Comparison of ENCODE assay signal across 10 cellular contexts in genomic region chr1:27011976-27012563, GRCh38. TPM values are rescaled to one million over a fixed set of nuclear protein-coding genes. Genes with fewer than 3 reads are reported as not detected.
DNase-seq lines count a peak whose midpoint lies in the region; ATAC-seq and TF ChIP-seq lines count a peak whose summit lies in the region.
"Had no signal": no experiment of that assay in that cellular context is flagged by ENCODE, and none has a peak within 500 bp of the region (broad histone marks: within the 10 kb centered on the region; RNA-seq: fewer than 3 reads in every experiment).

No MANE protein-coding gene starts in this region.

- peak overlapping the region in 1 of 2 experiments; percentile 84 for H3K4ac ChIP-seq in mesenchymal stem cell (ENCODE audit: low read depth in 1 of 2, low read length in 2 of 2)

- no peak for ATAC-seq in HG02798 (IDR thresholded peaks at IDR 0.05; ENCODE audit: poor library complexity, unreplicated experiment)

- H3K36me3 ChIP-seq in mesenchymal stem cell (ENCODE audit: control insufficient read depth in 1 of 2, insufficient read depth in 2 of 2, low read depth in 1 of 2, low read length in 2 of 2) (no peaks in the 10 kb centered on the region), transverse colon (no peaks in the 10 kb centered on the region)

- peak overlapping the region; percentile 67 for H3K4me2 ChIP-seq in mesenchymal stem cell (ENCODE audit: low read length, poor library complexity, severe bottlenecking)

- TF ChIP-seq CTCF in chondrocyte (IDR thresholded peaks at IDR 0.05) (no peak), transverse colon (IDR thresholded peaks at IDR 0.05) (no peak)

- TF ChIP-seq EP300 in transverse colon (IDR thresholded peaks at IDR 0.05; ENCODE audit: low read depth), result no peak

- H4K8ac ChIP-seq in mesenchymal stem cell (ENCODE audit: low read length), result peak overlapping the region; percentile 74

- H3K9me3 ChIP-seq in mesenchymal stem cell (ENCODE audit: control insufficient read depth, low read length) (no peaks in the 10 kb centered on the region), transverse colon (no peaks in the 10 kb centered on the region)

- H2BK15ac ChIP-seq in mesenchymal stem cell (ENCODE audit: low read depth, poor library complexity, severe bottlenecking), result peak overlapping the region; percentile 93

- peak overlapping the region; percentile 62 for H2BK120ac ChIP-seq in mesenchymal stem cell (ENCODE audit: low read depth, low read length)

- H3K4me3 ChIP-seq in mesenchymal stem cell (ENCODE audit: insufficient read depth in 1 of 2, low read depth in 1 of 2, low read length in 2 of 2) (peak overlapping the region; percentile 59 to 63), transverse colon (peak overlapping the region; percentile 7 to 51 (median 45))

- peak overlapping the region; percentile 20 for H3K4me3 Mint-ChIP-seq in activated naive CD4-positive, alpha-beta T cell treated with anti-CD3 and anti-CD28 coated beads, Interleukin-2, amount 50 U/mL, for 24 hours
- H3K4me3 Mint-ChIP-seq in activated naive CD4-positive, alpha-beta T cell treated with anti-CD3 and anti-CD28 coated beads, Interleukin-2, amount 10 ng/mL, durations not matched to agents 7 days and 5 days, result no peak overlapping the region
- peak overlapping the region; percentile 85 for H3K4me3 Mint-ChIP-seq in chondrocyte (ENCODE audit: unreplicated experiment)

- H3K27me3 Mint-ChIP-seq in activated naive CD4-positive, alpha-beta T cell treated with anti-CD3 and anti-CD28 coated beads, Interleukin-2, amount 50 U/mL, for 24 hours, result peaks cover 9% of the 10 kb centered on the region
- peaks cover 82% of the 10 kb centered on the region for H3K27me3 Mint-ChIP-seq in activated naive CD4-positive, alpha-beta T cell treated with anti-CD3 and anti-CD28 coated beads, Interleukin-2, amount 10 ng/mL, durations not matched to agents 7 days and 5 days
- H3K27me3 Mint-ChIP-seq in chondrocyte (ENCODE audit: low read depth), result no peaks in the 10 kb centered on the region

- no peak for TF ChIP-seq POLR2A in transverse colon (IDR thresholded peaks at IDR 0.05)

- WGBS in mesenchymal stem cell, result 14% methylated on average over 20 of the region's 24 CpGs
- WGBS in transverse colon (ENCODE audit: low coverage in 1 of 2), 2 donors, result 47% methylated on average over 8 of the region's 24 CpGs; no CpG with 5 or more reads in 1 of the 2 donors

- H3K27ac Mint-ChIP-seq in activated naive CD4-positive, alpha-beta T cell treated with anti-CD3 and anti-CD28 coated beads, Interleukin-2, amount 50 U/mL, for 24 hours, result no peak overlapping the region
- no peak overlapping the region for H3K27ac Mint-ChIP-seq in activated naive CD4-positive, alpha-beta T cell treated with anti-CD3 and anti-CD28 coated beads, Interleukin-2, amount 10 ng/mL, durations not matched to agents 7 days and 5 days
- peak overlapping the region; percentile 92 for H3K27ac Mint-ChIP-seq in chondrocyte (ENCODE audit: unreplicated experiment)

- H3K14ac ChIP-seq in mesenchymal stem cell (ENCODE audit: low read length in 2 of 2), result no peak overlapping the region

- CTCF ChIA-PET in activated naive CD4-positive, alpha-beta T cell treated with anti-CD3 and anti-CD28 coated beads, Interleukin-2, amount 10 ng/mL, durations not matched to agents 7 days and 5 days (lab: Charles Lee), result interaction anchor here (2.1 kb wide), 1 partner anchor 15 kb away, joined by 6 read pairs; no protein-coding TSS in a partner anchor

- H3K18ac ChIP-seq in mesenchymal stem cell (ENCODE audit: low read depth in 1 of 2, low read length in 2 of 2), result peak overlapping the region; percentile 80 to 82

- H3K79me1 ChIP-seq in mesenchymal stem cell (replicated peaks; ENCODE audit: low read length, poor library complexity, severe bottlenecking), result peaks cover 7% of the 10 kb centered on the region

- in situ Hi-C loops in transverse colon (cut with MboI; ENCODE audit: low pct_ligation_motif_present in 1 of 4, low pct_unique_long_range_greater_than_20kb in 1 of 4, low sequenced_read_pairs in 3 of 4), result no loop called here

- peaks cover 2% of the 10 kb centered on the region for H3K36me3 Mint-ChIP-seq in activated naive CD4-positive, alpha-beta T cell treated with anti-CD3 and anti-CD28 coated beads, Interleukin-2, amount 50 U/mL, for 24 hours
- no peaks in the 10 kb centered on the region for H3K36me3 Mint-ChIP-seq in activated naive CD4-positive, alpha-beta T cell treated with anti-CD3 and anti-CD28 coated beads, Interleukin-2, amount 10 ng/mL, durations not matched to agents 7 days and 5 days
- peaks cover 1% of the 10 kb centered on the region for H3K36me3 Mint-ChIP-seq in chondrocyte (ENCODE audit: low read depth)
- H3K36me3 Mint-ChIP-seq: CD8-positive, alpha-beta memory T cell had no signal

- no peak for DNase-seq in activated naive CD4-positive, alpha-beta T cell treated with anti-CD3 and anti-CD28 coated beads, Interleukin-2, amount 10 ng/mL, durations not matched to agents 7 days and 5 days
- DNase-seq in chondrocyte (ENCODE audit: low spot score) (no peak), mesenchymal stem cell (no peak), transverse colon (no peak), LoVo (ENCODE audit: low spot score) (no peak)
- no peak for DNase-seq in stimulated activated CD8-positive, alpha-beta memory T cell treated with anti-CD3 and anti-CD28 coated beads, Interleukin-4, amount 100 ng/mL, for 48 hours

- no peaks in the 10 kb centered on the region for H3K9me3 Mint-ChIP-seq in activated naive CD4-positive, alpha-beta T cell treated with anti-CD3 and anti-CD28 coated beads, Interleukin-2, amount 50 U/mL, for 24 hours
- no peaks in the 10 kb centered on the region for H3K9me3 Mint-ChIP-seq in activated naive CD4-positive, alpha-beta T cell treated with anti-CD3 and anti-CD28 coated beads, Interleukin-2, amount 10 ng/mL, durations not matched to agents 7 days and 5 days
- no peaks in the 10 kb centered on the region for H3K9me3 Mint-ChIP-seq in chondrocyte (ENCODE audit: low read depth)
- H3K9me3 Mint-ChIP-seq: CD8-positive, alpha-beta memory T cell had no signal

- peak overlapping the region; percentile 96 for H2AK5ac ChIP-seq in mesenchymal stem cell (ENCODE audit: low read length, severe bottlenecking)

- H3K4me1 ChIP-seq in mesenchymal stem cell (ENCODE audit: control insufficient read depth, insufficient read depth, low read depth, low read length), result peaks cover 36% of the 10 kb centered on the region
- H3K4me1 ChIP-seq in transverse colon, result peaks cover 15 to 39% (median 24%) of the 10 kb centered on the region in 4 donors

- H2BK5ac ChIP-seq in mesenchymal stem cell (ENCODE audit: low read depth, low read length, poor library complexity, severe bottlenecking), result peak overlapping the region; percentile 3

- peak overlapping the region in 1 of 2 experiments; percentile 93 for H2BK12ac ChIP-seq in mesenchymal stem cell (ENCODE audit: low read length in 2 of 2)

- H3K27ac ChIP-seq in mesenchymal stem cell (ENCODE audit: low read length, poor library complexity, severe bottlenecking) (no peak overlapping the region), transverse colon (peak overlapping the region; percentile 80 to 89 (median 83))

- H3K4me1 Mint-ChIP-seq in activated naive CD4-positive, alpha-beta T cell treated with anti-CD3 and anti-CD28 coated beads, Interleukin-2, amount 50 U/mL, for 24 hours, result peaks cover 4% of the 10 kb centered on the region
- H3K4me1 Mint-ChIP-seq in activated naive CD4-positive, alpha-beta T cell treated with anti-CD3 and anti-CD28 coated beads, Interleukin-2, amount 10 ng/mL, durations not matched to agents 7 days and 5 days, result peaks cover 4% of the 10 kb centered on the region
- peaks cover 51% of the 10 kb centered on the region for H3K4me1 Mint-ChIP-seq in chondrocyte (ENCODE audit: low read depth)

- peak overlapping the region in 1 of 2 experiments; percentile 76 for H3K23ac ChIP-seq in mesenchymal stem cell (ENCODE audit: low read length in 2 of 2)

- H3K9ac ChIP-seq in mesenchymal stem cell (ENCODE audit: low read length), result no peak overlapping the region

- intact Hi-C loops in transverse colon (cut with DNase I; ENCODE audit: low total_unique reads), result no loop called here

- H3K27me3 ChIP-seq in mesenchymal stem cell (ENCODE audit: control insufficient read depth in 1 of 2, insufficient read depth in 1 of 2, low read length in 2 of 2) (no peaks in the 10 kb centered on the region), transverse colon (no peaks in the 10 kb centered on the region)

- H4K91ac ChIP-seq in mesenchymal stem cell (ENCODE audit: low read length), result peak overlapping the region; percentile 35

- H2AFZ ChIP-seq in mesenchymal stem cell (ENCODE audit: low read depth, low read length), result peak overlapping the region; percentile 18

RNA-seq across cellular contexts. Expression of gene TENT5B, which starts 0.6 kb away (rescaled TPM):
- total RNA-seq in chondrocyte (15.2 to 39.1 TPM (median 38.1 TPM) in 3 replicates), transverse colon (10 to 100 TPM in 1 of 4 donors, 1 to 10 TPM in 3; 5.2 to 22.5 (median 8.3) TPM)
- polyA plus RNA-seq in mesenchymal stem cell (2013, experiment 1 of 2), result 3.1 TPM
- 2.7 TPM for polyA plus RNA-seq in mesenchymal stem cell (2013, experiment 2 of 2)
- total RNA-seq: CD8-positive, alpha-beta memory T cell had no signal
- polyA plus RNA-seq: CD8-positive, alpha-beta memory T cell had no signal

RNA-seq across cellular contexts. Expression of gene TRNP1, which starts 18.6 kb away (rescaled TPM):
- total RNA-seq in chondrocyte, result 56.5 to 76.5 TPM (median 72.1 TPM) in 3 replicates
- polyA plus RNA-seq in mesenchymal stem cell (2013, experiment 1 of 2), result 65.7 TPM
- polyA plus RNA-seq in mesenchymal stem cell (2013, experiment 2 of 2), result 64.6 TPM
- 1 to 10 TPM in 2 of 4 donors, under 1 TPM in 1, not detected in 1; 0.80 to 4.1 (median 2.3) TPM for total RNA-seq in transverse colon
- polyA plus RNA-seq: CD8-positive, alpha-beta memory T cell had no signal

RNA-seq across cellular contexts. Expression of gene KDF1, which starts 51.8 kb away (rescaled TPM):
- total RNA-seq in chondrocyte (not detected in 3 replicates), transverse colon (10 to 100 TPM; 11.6 to 36.2 (median 29.8) TPM)
- polyA plus RNA-seq in mesenchymal stem cell (2013, experiment 1 of 2), result 0.35 TPM
- polyA plus RNA-seq in mesenchymal stem cell (2013, experiment 2 of 2), result 0.38 TPM
- total RNA-seq: posterior vena cava had no signal

Comparison
In these comparisons a context has a peak if more than half of its experiments do, and no peak if none do; other contexts are left out.
1. RNA of gene TRNP1, which starts 18.6 kb away (total RNA-seq): 56.5 to 76.5 TPM in chondrocyte; 0.80 to 4.1 TPM in transverse colon; every median in the first group is over 10 times any median in the second.
2. RNA of gene KDF1, which starts 51.8 kb away (total RNA-seq): 11.6 to 36.2 TPM in transverse colon; not detected in chondrocyte; every median in the first group is over 10 times any median in the second.